Comparison of ENCODE assay signal across 1 cellular context in the genomic region with DNA sequence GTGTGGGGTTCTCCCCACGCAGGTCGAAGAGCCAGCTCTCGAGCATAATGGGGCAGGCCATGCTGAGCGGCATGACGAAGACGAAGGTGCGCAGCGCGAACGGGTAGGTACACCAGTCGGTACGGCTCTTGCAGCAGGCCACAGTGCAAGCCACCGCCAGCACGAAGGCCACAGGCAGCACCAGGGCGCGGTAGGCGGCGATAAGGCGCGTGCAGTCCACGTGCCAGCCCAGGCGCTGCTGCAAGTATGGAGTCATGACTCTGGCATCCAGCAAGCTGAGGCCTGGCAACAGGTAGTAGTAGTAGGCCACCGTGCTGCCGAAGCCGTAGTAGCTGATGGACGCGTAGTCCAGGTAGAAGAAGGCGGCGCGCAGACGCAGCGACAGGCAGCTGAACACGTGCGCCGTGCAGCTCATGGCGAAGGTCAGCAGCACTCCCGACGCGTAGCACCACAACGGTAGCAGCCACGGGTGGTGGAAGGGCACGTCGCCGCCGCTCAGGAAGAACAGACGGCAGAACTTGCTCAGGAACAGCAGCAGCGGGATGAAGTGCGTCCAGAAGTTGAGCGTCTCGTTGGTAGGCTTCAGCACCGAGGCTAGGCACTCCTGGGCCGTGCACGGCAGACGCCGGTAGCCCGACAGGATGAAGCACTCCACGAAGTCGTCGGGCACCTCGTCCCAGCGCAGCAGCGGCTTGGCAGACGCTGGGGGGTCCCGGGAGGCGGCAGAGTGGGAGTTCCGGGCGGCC.
TF ChIP-seq lines count a peak whose summit lies in the region.

No MANE protein-coding gene starts in this region.

TF ChIP-seq in WTC11, 78 proteins besides CTCF, POLR2A, EP300 and RAD21 (continued from another document and continues in another):
- TF ChIP-seq PRDM15 (CRISPR knock-in tag; IDR thresholded peaks at IDR 0.05) (peak; percentile 32), ZNF263 (CRISPR knock-in tag; IDR thresholded peaks at IDR 0.05; ENCODE audit: low read depth) (no peak), JAZF1 (CRISPR knock-in tag; IDR thresholded peaks at IDR 0.05) (no peak), TP53 (CRISPR knock-in tag; IDR thresholded peaks at IDR 0.05) (0 out of 2 replicates have a peak, but pooled peaks have one; percentile 69), ZNF281 (CRISPR knock-in tag; IDR thresholded peaks at IDR 0.05) (no peak), E2F1 (CRISPR knock-in tag; IDR thresholded peaks at IDR 0.05) (0 out of 2 replicates have a peak, but pooled peaks have one; percentile 70), CDX4 (CRISPR knock-in tag; IDR thresholded peaks at IDR 0.05; ENCODE audit: borderline replicate concordance) (no peak), HMGA2 (CRISPR knock-in tag; IDR thresholded peaks at IDR 0.05) (no peak), SP1 (CRISPR knock-in tag; conservative IDR thresholded peaks at IDR 0.05) (no peak), FOXK1 (CRISPR knock-in tag; IDR thresholded peaks at IDR 0.05) (peak; percentile 60), ZNF121 (CRISPR knock-in tag; IDR thresholded peaks at IDR 0.05) (0 out of 2 replicates have a peak, but pooled peaks have one; percentile 32), SMAD4 (CRISPR knock-in tag; IDR thresholded peaks at IDR 0.05) (0 out of 2 replicates have a peak, but pooled peaks have one; percentile 70), FOXP1 (CRISPR knock-in tag; IDR thresholded peaks at IDR 0.05; ENCODE audit: borderline replicate concordance) (peak; percentile 81), IRF2 (CRISPR knock-in tag; IDR thresholded peaks at IDR 0.05; ENCODE audit: borderline replicate concordance, low read depth) (no peak), SOX15 (CRISPR knock-in tag; IDR thresholded peaks at IDR 0.05) (no peak), CBFB (CRISPR knock-in tag; IDR thresholded peaks at IDR 0.05; ENCODE audit: low read depth) (no peak), ZNF416 (CRISPR knock-in tag; IDR thresholded peaks at IDR 0.05) (no peak), TEAD4 (CRISPR knock-in tag; IDR thresholded peaks at IDR 0.05) (no peak), TEAD1 (CRISPR knock-in tag; IDR thresholded peaks at IDR 0.05) (peak; percentile 90), PRRX2 (CRISPR knock-in tag; IDR thresholded peaks at IDR 0.05) (no peak), ARID4B (CRISPR knock-in tag; IDR thresholded peaks at IDR 0.05; ENCODE audit: borderline replicate concordance) (peak; percentile 92), MAX (CRISPR knock-in tag; IDR thresholded peaks at IDR 0.05) (peak; percentile 96), ZBTB21 (CRISPR knock-in tag; IDR thresholded peaks at IDR 0.05; ENCODE audit: borderline replicate concordance) (peak; percentile 78; the same call in 1 of the 2 replicates), NFATC4 (CRISPR knock-in tag; IDR thresholded peaks at IDR 0.05) (no peak), MYBL2 (CRISPR knock-in tag; IDR thresholded peaks at IDR 0.05) (no peak), ATF3 (CRISPR knock-in tag; conservative IDR thresholded peaks at IDR 0.05) (no peak), ZNF232 (CRISPR knock-in tag; IDR thresholded peaks at IDR 0.05) (no peak), GTF2I (CRISPR knock-in tag; conservative IDR thresholded peaks at IDR 0.05) (no peak), NR3C1 (CRISPR knock-in tag; conservative IDR thresholded peaks at IDR 0.05; ENCODE audit: low read depth) (peak; percentile 68; the same call in 1 of the 2 replicates)
- TF ChIP-seq, protein P1, sequence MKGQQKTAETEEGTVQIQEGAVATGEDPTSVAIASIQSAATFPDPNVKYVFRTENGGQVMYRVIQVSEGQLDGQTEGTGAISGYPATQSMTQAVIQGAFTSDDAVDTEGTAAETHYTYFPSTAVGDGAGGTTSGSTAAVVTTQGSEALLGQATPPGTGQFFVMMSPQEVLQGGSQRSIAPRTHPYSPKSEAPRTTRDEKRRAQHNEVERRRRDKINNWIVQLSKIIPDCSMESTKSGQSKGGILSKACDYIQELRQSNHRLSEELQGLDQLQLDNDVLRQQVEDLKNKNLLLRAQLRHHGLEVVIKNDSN (CRISPR knock-in tag; IDR thresholded peaks at IDR 0.05): peak; percentile 69; the same call in 1 of the 2 replicates
- TF ChIP-seq, protein P2, sequence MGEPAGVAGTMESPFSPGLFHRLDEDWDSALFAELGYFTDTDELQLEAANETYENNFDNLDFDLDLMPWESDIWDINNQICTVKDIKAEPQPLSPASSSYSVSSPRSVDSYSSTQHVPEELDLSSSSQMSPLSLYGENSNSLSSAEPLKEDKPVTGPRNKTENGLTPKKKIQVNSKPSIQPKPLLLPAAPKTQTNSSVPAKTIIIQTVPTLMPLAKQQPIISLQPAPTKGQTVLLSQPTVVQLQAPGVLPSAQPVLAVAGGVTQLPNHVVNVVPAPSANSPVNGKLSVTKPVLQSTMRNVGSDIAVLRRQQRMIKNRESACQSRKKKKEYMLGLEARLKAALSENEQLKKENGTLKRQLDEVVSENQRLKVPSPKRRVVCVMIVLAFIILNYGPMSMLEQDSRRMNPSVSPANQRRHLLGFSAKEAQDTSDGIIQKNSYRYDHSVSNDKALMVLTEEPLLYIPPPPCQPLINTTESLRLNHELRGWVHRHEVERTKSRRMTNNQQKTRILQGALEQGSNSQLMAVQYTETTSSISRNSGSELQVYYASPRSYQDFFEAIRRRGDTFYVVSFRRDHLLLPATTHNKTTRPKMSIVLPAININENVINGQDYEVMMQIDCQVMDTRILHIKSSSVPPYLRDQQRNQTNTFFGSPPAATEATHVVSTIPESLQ (CRISPR knock-in tag; IDR thresholded peaks at IDR 0.05): no peak
- TF ChIP-seq, protein P3, sequence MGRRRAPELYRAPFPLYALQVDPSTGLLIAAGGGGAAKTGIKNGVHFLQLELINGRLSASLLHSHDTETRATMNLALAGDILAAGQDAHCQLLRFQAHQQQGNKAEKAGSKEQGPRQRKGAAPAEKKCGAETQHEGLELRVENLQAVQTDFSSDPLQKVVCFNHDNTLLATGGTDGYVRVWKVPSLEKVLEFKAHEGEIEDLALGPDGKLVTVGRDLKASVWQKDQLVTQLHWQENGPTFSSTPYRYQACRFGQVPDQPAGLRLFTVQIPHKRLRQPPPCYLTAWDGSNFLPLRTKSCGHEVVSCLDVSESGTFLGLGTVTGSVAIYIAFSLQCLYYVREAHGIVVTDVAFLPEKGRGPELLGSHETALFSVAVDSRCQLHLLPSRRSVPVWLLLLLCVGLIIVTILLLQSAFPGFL (CRISPR knock-in tag; IDR thresholded peaks at IDR 0.05; ENCODE audit: borderline replicate concordance): no peak
- TF ChIP-seq, protein P4, sequence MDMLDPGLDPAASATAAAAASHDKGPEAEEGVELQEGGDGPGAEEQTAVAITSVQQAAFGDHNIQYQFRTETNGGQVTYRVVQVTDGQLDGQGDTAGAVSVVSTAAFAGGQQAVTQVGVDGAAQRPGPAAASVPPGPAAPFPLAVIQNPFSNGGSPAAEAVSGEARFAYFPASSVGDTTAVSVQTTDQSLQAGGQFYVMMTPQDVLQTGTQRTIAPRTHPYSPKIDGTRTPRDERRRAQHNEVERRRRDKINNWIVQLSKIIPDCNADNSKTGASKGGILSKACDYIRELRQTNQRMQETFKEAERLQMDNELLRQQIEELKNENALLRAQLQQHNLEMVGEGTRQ (CRISPR knock-in tag; IDR thresholded peaks at IDR 0.05): no peak; the same call in 1 of the 2 replicates
- TF ChIP-seq, protein P5, sequence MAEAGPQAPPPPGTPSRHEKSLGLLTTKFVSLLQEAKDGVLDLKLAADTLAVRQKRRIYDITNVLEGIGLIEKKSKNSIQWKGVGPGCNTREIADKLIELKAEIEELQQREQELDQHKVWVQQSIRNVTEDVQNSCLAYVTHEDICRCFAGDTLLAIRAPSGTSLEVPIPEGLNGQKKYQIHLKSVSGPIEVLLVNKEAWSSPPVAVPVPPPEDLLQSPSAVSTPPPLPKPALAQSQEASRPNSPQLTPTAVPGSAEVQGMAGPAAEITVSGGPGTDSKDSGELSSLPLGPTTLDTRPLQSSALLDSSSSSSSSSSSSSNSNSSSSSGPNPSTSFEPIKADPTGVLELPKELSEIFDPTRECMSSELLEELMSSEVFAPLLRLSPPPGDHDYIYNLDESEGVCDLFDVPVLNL (CRISPR knock-in tag; IDR thresholded peaks at IDR 0.05; ENCODE audit: borderline replicate concordance, low read depth): peak; percentile 2; the same call in 1 of the 2 replicates
